ENCODE assay signal across 1 cellular context in the genomic region with DNA sequence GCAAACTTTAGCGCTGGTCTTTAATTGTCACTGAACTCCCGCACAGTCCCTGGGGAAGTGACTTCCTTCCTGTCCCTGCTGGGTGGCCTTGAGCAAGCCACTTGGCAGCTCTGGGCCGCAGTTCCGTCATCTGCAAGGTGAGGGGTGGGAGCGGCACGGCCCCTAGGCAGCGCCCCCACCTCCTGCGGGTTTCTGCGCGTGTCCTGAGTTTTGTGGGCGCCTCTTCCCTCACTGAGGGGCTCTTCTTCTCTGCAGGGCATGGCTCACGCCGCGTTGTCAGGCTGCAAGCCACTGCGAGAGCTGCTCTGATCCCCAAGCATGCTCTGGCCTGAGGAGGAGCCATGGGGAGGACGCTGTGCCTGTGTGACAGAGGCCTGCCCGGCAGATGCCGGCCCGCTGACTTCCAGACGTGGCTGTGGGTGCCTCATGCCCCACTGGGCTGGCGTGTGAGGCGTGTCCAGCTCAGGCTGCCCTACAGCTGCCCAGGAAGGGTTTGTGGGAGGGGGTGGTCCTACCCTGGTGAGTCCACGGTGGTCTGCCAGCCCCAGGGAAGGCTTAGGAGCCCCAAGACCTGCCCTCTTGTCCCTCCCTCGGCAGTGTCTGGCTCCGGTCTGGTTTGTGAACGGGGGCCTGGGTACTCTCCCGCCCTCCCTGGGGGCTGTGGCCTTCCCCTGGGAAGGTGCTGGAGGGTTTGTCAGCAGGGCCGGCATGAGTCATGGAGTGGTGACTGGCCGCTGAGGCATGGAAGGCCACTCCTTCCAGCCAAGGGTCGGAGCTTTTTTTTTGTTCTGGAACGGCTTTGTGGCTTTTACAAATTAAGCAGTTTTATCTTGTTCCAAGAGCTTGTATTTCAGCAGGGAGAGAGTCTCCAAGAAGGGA.
TF ChIP-seq lines count a peak whose summit lies in the region.

No MANE protein-coding gene starts in this region.

TF ChIP-seq in K562, 482 proteins besides CTCF, POLR2A, EP300 and RAD21 (continued from another document and continues in another):
- TF ChIP-seq, protein P1, sequence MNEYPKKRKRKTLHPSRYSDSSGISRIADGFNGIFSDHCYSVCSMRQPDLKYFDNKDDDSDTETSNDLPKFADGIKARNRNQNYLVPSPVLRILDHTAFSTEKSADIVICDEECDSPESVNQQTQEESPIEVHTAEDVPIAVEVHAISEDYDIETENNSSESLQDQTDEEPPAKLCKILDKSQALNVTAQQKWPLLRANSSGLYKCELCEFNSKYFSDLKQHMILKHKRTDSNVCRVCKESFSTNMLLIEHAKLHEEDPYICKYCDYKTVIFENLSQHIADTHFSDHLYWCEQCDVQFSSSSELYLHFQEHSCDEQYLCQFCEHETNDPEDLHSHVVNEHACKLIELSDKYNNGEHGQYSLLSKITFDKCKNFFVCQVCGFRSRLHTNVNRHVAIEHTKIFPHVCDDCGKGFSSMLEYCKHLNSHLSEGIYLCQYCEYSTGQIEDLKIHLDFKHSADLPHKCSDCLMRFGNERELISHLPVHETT (CRISPR knock-in tag; conservative IDR thresholded peaks at IDR 0.05 in 1 of 2, IDR thresholded peaks at IDR 0.05 in 1 of 2), result no peak
- TF ChIP-seq ATF1 (CRISPR knock-in tag; IDR thresholded peaks at IDR 0.05), result no peak
- peak; percentile 37; the same call in 1 of the 2 replicates for TF ChIP-seq ATF1 (tag; IDR thresholded peaks at IDR 0.05)
- TF ChIP-seq, protein P2, sequence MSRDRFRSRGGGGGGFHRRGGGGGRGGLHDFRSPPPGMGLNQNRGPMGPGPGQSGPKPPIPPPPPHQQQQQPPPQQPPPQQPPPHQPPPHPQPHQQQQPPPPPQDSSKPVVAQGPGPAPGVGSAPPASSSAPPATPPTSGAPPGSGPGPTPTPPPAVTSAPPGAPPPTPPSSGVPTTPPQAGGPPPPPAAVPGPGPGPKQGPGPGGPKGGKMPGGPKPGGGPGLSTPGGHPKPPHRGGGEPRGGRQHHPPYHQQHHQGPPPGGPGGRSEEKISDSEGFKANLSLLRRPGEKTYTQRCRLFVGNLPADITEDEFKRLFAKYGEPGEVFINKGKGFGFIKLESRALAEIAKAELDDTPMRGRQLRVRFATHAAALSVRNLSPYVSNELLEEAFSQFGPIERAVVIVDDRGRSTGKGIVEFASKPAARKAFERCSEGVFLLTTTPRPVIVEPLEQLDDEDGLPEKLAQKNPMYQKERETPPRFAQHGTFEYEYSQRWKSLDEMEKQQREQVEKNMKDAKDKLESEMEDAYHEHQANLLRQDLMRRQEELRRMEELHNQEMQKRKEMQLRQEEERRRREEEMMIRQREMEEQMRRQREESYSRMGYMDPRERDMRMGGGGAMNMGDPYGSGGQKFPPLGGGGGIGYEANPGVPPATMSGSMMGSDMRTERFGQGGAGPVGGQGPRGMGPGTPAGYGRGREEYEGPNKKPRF (IDR thresholded peaks at IDR 0.05; ENCODE audit: low read depth, low read length), result no peak
- TF ChIP-seq TCF7 (IDR thresholded peaks at IDR 0.05; ENCODE audit: borderline replicate concordance), result no peak
- no peak for TF ChIP-seq ZNF707 (CRISPR knock-in tag; conservative IDR thresholded peaks at IDR 0.05)
- TF ChIP-seq SMAD4 (CRISPR knock-in tag; conservative IDR thresholded peaks at IDR 0.05), result peak; percentile 24; the same call in 1 of the 2 replicates
- no peak for TF ChIP-seq ELF4 (CRISPR knock-in tag; IDR thresholded peaks at IDR 0.05)
- TF ChIP-seq, protein P3, sequence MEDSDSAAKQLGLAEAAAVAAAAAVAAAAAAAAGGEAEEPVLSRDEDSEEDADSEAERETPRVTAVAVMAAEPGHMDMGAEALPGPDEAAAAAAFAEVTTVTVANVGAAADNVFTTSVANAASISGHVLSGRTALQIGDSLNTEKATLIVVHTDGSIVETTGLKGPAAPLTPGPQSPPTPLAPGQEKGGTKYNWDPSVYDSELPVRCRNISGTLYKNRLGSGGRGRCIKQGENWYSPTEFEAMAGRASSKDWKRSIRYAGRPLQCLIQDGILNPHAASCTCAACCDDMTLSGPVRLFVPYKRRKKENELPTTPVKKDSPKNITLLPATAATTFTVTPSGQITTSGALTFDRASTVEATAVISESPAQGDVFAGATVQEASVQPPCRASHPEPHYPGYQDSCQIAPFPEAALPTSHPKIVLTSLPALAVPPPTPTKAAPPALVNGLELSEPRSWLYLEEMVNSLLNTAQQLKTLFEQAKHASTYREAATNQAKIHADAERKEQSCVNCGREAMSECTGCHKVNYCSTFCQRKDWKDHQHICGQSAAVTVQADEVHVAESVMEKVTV (CRISPR knock-in tag; IDR thresholded peaks at IDR 0.05), result no peak
- no peak for TF ChIP-seq CHCHD3 (CRISPR knock-in tag; IDR thresholded peaks at IDR 0.05)
- TF ChIP-seq, protein P4, sequence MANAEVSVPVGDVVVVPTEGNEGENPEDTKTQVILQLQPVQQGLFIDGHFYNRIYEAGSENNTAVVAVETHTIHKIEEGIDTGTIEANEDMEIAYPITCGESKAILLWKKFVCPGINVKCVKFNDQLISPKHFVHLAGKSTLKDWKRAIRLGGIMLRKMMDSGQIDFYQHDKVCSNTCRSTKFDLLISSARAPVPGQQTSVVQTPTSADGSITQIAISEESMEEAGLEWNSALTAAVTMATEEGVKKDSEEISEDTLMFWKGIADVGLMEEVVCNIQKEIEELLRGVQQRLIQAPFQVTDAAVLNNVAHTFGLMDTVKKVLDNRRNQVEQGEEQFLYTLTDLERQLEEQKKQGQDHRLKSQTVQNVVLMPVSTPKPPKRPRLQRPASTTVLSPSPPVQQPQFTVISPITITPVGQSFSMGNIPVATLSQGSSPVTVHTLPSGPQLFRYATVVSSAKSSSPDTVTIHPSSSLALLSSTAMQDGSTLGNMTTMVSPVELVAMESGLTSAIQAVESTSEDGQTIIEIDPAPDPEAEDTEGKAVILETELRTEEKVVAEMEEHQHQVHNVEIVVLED (CRISPR knock-in tag; IDR thresholded peaks at IDR 0.05), result no peak
- TF ChIP-seq, protein P5, sequence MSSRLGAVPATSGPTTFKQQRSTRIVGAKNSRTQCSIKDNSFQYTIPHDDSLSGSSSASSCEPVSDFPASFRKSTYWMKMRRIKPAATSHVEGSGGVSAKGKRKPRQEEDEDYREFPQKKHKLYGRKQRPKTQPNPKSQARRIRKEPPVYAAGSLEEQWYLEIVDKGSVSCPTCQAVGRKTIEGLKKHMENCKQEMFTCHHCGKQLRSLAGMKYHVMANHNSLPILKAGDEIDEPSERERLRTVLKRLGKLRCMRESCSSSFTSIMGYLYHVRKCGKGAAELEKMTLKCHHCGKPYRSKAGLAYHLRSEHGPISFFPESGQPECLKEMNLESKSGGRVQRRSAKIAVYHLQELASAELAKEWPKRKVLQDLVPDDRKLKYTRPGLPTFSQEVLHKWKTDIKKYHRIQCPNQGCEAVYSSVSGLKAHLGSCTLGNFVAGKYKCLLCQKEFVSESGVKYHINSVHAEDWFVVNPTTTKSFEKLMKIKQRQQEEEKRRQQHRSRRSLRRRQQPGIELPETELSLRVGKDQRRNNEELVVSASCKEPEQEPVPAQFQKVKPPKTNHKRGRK (tag; IDR thresholded peaks at IDR 0.05), result no peak
- TF ChIP-seq ETV1 (tag; conservative IDR thresholded peaks at IDR 0.05; ENCODE audit: low read depth), result peak; percentile 63
- TF ChIP-seq JUND (IDR thresholded peaks at IDR 0.05; ENCODE audit: borderline replicate concordance, low read depth, low read length), result peak; percentile 95
- peak; percentile 90; the same call in 2 of the 3 replicates for TF ChIP-seq JUND (tag; IDR thresholded peaks at IDR 0.05; ENCODE audit: borderline replicate concordance, low read depth, low read length)
- no peak for TF ChIP-seq TFAM (CRISPR knock-in tag; conservative IDR thresholded peaks at IDR 0.05)
- TF ChIP-seq ZC3H8 (IDR thresholded peaks at IDR 0.05), result no peak
- TF ChIP-seq NFYB (IDR thresholded peaks at IDR 0.05; ENCODE audit: extremely low read depth, insufficient read length), result no peak
- TF ChIP-seq, protein P6, sequence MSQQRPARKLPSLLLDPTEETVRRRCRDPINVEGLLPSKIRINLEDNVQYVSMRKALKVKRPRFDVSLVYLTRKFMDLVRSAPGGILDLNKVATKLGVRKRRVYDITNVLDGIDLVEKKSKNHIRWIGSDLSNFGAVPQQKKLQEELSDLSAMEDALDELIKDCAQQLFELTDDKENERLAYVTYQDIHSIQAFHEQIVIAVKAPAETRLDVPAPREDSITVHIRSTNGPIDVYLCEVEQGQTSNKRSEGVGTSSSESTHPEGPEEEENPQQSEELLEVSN (IDR thresholded peaks at IDR 0.05; ENCODE audit: borderline replicate concordance in 1 of 2, extremely low read depth in 1 of 2, insufficient read depth in 1 of 2, insufficient read length in 1 of 2, low read depth in 1 of 2, low read length in 1 of 2, poor library complexity in 1 of 2, severe bottlenecking in 1 of 2), result no peak
- no peak for TF ChIP-seq ZNF165 (CRISPR knock-in tag; IDR thresholded peaks at IDR 0.05; ENCODE audit: borderline replicate concordance)
- TF ChIP-seq ZEB2 (IDR thresholded peaks at IDR 0.05), result no peak
- no peak for TF ChIP-seq MCM5 (IDR thresholded peaks at IDR 0.05; ENCODE audit: low read depth)
- TF ChIP-seq SRSF1 (IDR thresholded peaks at IDR 0.05; ENCODE audit: low read depth, low read length), result no peak
- no peak for TF ChIP-seq GTF2A2 (tag; IDR thresholded peaks at IDR 0.05)
- no peak for TF ChIP-seq THRAP3 (IDR thresholded peaks at IDR 0.05; ENCODE audit: borderline replicate concordance)
- TF ChIP-seq ZNF347 (CRISPR knock-in tag; IDR thresholded peaks at IDR 0.05; ENCODE audit: low read depth), result no peak
- TF ChIP-seq CBFB (CRISPR knock-in tag; IDR thresholded peaks at IDR 0.05), result no peak
- TF ChIP-seq ZNF79 (CRISPR knock-in tag; IDR thresholded peaks at IDR 0.05; ENCODE audit: low read depth), result no peak
- no peak for TF ChIP-seq ZNF184 (CRISPR knock-in tag; IDR thresholded peaks at IDR 0.05)
- TF ChIP-seq, protein P7, sequence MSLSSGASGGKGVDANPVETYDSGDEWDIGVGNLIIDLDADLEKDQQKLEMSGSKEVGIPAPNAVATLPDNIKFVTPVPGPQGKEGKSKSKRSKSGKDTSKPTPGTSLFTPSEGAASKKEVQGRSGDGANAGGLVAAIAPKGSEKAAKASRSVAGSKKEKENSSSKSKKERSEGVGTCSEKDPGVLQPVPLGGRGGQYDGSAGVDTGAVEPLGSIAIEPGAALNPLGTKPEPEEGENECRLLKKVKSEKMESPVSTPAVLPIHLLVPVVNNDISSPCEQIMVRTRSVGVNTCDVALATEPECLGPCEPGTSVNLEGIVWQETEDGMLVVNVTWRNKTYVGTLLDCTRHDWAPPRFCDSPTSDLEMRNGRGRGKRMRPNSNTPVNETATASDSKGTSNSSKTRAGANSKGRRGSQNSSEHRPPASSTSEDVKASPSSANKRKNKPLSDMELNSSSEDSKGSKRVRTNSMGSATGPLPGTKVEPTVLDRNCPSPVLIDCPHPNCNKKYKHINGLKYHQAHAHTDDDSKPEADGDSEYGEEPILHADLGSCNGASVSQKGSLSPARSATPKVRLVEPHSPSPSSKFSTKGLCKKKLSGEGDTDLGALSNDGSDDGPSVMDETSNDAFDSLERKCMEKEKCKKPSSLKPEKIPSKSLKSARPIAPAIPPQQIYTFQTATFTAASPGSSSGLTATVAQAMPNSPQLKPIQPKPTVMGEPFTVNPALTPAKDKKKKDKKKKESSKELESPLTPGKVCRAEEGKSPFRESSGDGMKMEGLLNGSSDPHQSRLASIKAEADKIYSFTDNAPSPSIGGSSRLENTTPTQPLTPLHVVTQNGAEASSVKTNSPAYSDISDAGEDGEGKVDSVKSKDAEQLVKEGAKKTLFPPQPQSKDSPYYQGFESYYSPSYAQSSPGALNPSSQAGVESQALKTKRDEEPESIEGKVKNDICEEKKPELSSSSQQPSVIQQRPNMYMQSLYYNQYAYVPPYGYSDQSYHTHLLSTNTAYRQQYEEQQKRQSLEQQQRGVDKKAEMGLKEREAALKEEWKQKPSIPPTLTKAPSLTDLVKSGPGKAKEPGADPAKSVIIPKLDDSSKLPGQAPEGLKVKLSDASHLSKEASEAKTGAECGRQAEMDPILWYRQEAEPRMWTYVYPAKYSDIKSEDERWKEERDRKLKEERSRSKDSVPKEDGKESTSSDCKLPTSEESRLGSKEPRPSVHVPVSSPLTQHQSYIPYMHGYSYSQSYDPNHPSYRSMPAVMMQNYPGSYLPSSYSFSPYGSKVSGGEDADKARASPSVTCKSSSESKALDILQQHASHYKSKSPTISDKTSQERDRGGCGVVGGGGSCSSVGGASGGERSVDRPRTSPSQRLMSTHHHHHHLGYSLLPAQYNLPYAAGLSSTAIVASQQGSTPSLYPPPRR (CRISPR knock-in tag; IDR thresholded peaks at IDR 0.05; ENCODE audit: borderline replicate concordance), result no peak
- no peak for TF ChIP-seq ZFP30 (CRISPR knock-in tag; IDR thresholded peaks at IDR 0.05; ENCODE audit: borderline replicate concordance)
- no peak for TF ChIP-seq SMAD3 (CRISPR knock-in tag; conservative IDR thresholded peaks at IDR 0.05)
- peak; percentile 32; the same call in 1 of the 2 replicates for TF ChIP-seq NFE2 (IDR thresholded peaks at IDR 0.05; ENCODE audit: low read depth)
- TF ChIP-seq POLR2AphosphoS5 (IDR thresholded peaks at IDR 0.05; ENCODE audit: control insufficient read depth, insufficient read depth, low read depth, low read length), result no peak; the same call in 1 of the 2 replicates
- TF ChIP-seq, protein P8, sequence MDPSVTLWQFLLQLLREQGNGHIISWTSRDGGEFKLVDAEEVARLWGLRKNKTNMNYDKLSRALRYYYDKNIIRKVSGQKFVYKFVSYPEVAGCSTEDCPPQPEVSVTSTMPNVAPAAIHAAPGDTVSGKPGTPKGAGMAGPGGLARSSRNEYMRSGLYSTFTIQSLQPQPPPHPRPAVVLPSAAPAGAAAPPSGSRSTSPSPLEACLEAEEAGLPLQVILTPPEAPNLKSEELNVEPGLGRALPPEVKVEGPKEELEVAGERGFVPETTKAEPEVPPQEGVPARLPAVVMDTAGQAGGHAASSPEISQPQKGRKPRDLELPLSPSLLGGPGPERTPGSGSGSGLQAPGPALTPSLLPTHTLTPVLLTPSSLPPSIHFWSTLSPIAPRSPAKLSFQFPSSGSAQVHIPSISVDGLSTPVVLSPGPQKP (CRISPR knock-in tag; IDR thresholded peaks at IDR 0.05), result no peak
- TF ChIP-seq CBFA2T3 (IDR thresholded peaks at IDR 0.05), result 0 out of 2 replicates have a peak, but pooled peaks have one; percentile 2
- TF ChIP-seq, protein P9, sequence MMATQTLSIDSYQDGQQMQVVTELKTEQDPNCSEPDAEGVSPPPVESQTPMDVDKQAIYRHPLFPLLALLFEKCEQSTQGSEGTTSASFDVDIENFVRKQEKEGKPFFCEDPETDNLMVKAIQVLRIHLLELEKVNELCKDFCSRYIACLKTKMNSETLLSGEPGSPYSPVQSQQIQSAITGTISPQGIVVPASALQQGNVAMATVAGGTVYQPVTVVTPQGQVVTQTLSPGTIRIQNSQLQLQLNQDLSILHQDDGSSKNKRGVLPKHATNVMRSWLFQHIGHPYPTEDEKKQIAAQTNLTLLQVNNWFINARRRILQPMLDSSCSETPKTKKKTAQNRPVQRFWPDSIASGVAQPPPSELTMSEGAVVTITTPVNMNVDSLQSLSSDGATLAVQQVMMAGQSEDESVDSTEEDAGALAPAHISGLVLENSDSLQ (IDR thresholded peaks at IDR 0.05), result peak; percentile 44
